22 cellular contexts compared by ENCODE assay signal in the genomic region with DNA sequence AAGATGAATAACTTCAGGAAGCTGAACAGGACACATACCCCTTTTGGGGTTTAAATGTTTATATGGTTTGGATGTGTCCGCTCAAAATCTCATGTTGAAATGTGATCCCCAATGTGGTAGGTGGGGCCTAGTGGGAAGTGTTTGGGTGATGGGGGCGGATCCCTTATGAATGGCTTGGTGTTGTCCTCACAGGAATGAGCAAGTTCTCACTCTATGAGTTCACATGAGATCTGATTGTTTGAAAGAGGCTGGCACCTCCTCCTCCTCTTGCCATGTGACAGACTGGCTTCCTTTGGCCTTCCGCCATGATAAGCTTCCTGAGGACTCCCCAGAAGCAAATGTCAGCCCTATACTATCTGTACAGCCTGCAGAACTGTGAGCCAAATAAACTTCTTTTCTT.
A peak's percentile ranks its signal among the peaks of the same experiment; 100 is the strongest.
DNase-seq lines count a peak whose midpoint lies in the region; ATAC-seq and TF ChIP-seq lines count a peak whose summit lies in the region.
"Had no signal": no experiment of that assay in that cellular context is flagged by ENCODE, and none has a peak within 500 bp of the region (broad histone marks: within the 10 kb centered on the region; RNA-seq: fewer than 3 reads in every experiment).

No MANE protein-coding gene starts in this region.

- H3K9ac ChIP-seq in IMR-90 (ENCODE audit: low read depth, low read length): no peak overlapping the region

- DNase-seq in Daoy (ENCODE audit: low read depth): peak; percentile 29
- DNase-seq in IMR-90: peak; percentile 13
- peak; percentile 68 for DNase-seq in amniotic epithelial cell (ENCODE audit: low read depth)
- DNase-seq in left kidney (ENCODE audit: low read depth, low spot score): peak; percentile 18
- no peak for DNase-seq in GDM1 (lab: John Stamatoyannopoulos, UW)
- DNase-seq in NCI-H2227 (lab: John Stamatoyannopoulos, UW; ENCODE audit: unreplicated experiment): no peak
- DNase-seq in NCI-H2171 treated with DMSO at 0.1 percent for 48 hours (lab: John Stamatoyannopoulos, UW): no peak
- DNase-seq: activated CD4-positive, alpha-beta T cell treated with anti-CD3 and anti-CD28 coated beads for 36 hours; activated T-cell treated with anti-CD3 and anti-CD28 coated beads for 4 hours; anterior cingulate cortex; cortex of kidney; gastrocnemius medialis; left cardiac atrium; naive B cell; NCI-H2029 treated with DMSO at 0.1 percent for 48 hours; stimulated activated naive CD8-positive, alpha-beta T cell treated with anti-CD3 and anti-CD28 coated beads, Interleukin-15, amount 100 ng/mL, for 72 hours; thyroid gland had no signal

- no peak overlapping the region for H2AFZ ChIP-seq in IMR-90 (replicated peaks; ENCODE audit: low read length, poor library complexity)

- no peak overlapping the region for H3K4me2 ChIP-seq in IMR-90 (ENCODE audit: low read depth, low read length)

- H2AK9ac ChIP-seq in IMR-90 (replicated peaks; ENCODE audit: low read depth, low read length, poor library complexity): no peak overlapping the region

- H3K9me3 ChIP-seq in IMR-90 (ENCODE audit: control insufficient read depth, insufficient read depth, low read length): no peaks in the 10 kb centered on the region
- H3K9me3 ChIP-seq: esophagus muscularis mucosa, gastrocnemius medialis, thyroid gland had no signal

- no TSS peak for BruUV-seq in IMR-90 (replicated peaks; lab: Mats Ljungman, UMichigan)

- no peak overlapping the region for H4K5ac ChIP-seq in IMR-90 (ENCODE audit: low read depth, low read length)

- no peak for TF ChIP-seq RAD21 in IMR-90 (IDR thresholded peaks at IDR 0.05; ENCODE audit: low read length)

- POLR2A ChIA-PET in IMR-90 (lab: Charles Lee; ENCODE audit: unreplicated experiment): no interaction called here

- no CpG with 5 or more reads among the region's 3 CpGs for WGBS in IMR-90 (ENCODE audit: extremely low coverage in 2 of 2, insufficient read length in 1 of 2), 2 experiments

- H3K79me1 ChIP-seq in IMR-90 (ENCODE audit: low read depth in 1 of 2, low read length in 2 of 2): no peaks in the 10 kb centered on the region

- H4K91ac ChIP-seq in IMR-90 (ENCODE audit: insufficient read depth, low read depth, low read length): no peak overlapping the region

- no peak overlapping the region for H3K27ac ChIP-seq in IMR-90 (ENCODE audit: insufficient read depth, low read length)
- H3K27ac ChIP-seq: cardiac muscle cell, esophagus muscularis mucosa, gastrocnemius medialis, HL-60, thyroid gland had no signal

- no peak overlapping the region for H2BK15ac ChIP-seq in IMR-90 (ENCODE audit: low read depth, low read length)

- no peak overlapping the region for H4K8ac ChIP-seq in IMR-90 (ENCODE audit: low read depth in 2 of 2, low read length in 2 of 2)

- CTCF ChIA-PET in IMR-90 (lab: Yijun Ruan, JAX): interaction anchor here (1.8 kb wide), 1 partner anchor 294 kb away, joined by 7 read pairs; no protein-coding TSS in a partner anchor

- H2BK5ac ChIP-seq in IMR-90 (ENCODE audit: low read depth, low read length, poor library complexity, severe bottlenecking): no peak overlapping the region

- peaks cover 3% of the 10 kb centered on the region for H3K27me3 ChIP-seq in IMR-90 (ENCODE audit: control insufficient read depth, insufficient read depth, low read length)
- H3K27me3 ChIP-seq: cardiac muscle cell, esophagus muscularis mucosa, gastrocnemius medialis, thyroid gland had no signal

- no peak overlapping the region for H2AK5ac ChIP-seq in IMR-90 (ENCODE audit: low read depth, low read length)

- no peak for TF ChIP-seq POLR2A in IMR-90 (IDR thresholded peaks at IDR 0.05; ENCODE audit: low read depth, low read length)

- no peaks in the 10 kb centered on the region for H3K36me3 ChIP-seq in IMR-90 (ENCODE audit: control insufficient read depth, insufficient read depth, low read length)
- H3K36me3 ChIP-seq: cardiac muscle cell, esophagus muscularis mucosa, gastrocnemius medialis, thyroid gland had no signal

- TF ChIP-seq CTCF in IMR-90 (conservative IDR thresholded peaks at IDR 0.05; ENCODE audit: low read depth, low read length): no peak

- H3K23ac ChIP-seq in IMR-90 (ENCODE audit: low read depth, low read length): no peak overlapping the region

- no peak overlapping the region for H3K56ac ChIP-seq in IMR-90 (ENCODE audit: extremely low read depth, insufficient read depth, low read length)

- H2BK20ac ChIP-seq in IMR-90 (ENCODE audit: low read depth, low read length): no peak overlapping the region

- H3K14ac ChIP-seq in IMR-90 (replicated peaks; ENCODE audit: low read depth, low read length): no peak overlapping the region

- H2BK120ac ChIP-seq in IMR-90 (ENCODE audit: low read depth, low read length): no peak overlapping the region

- no peak overlapping the region for H3K4ac ChIP-seq in IMR-90 (ENCODE audit: low read depth, low read length)

- H3K4me1 ChIP-seq in IMR-90 (ENCODE audit: control insufficient read depth, insufficient read depth, low read length): peaks cover 7% of the 10 kb centered on the region
- H3K4me1 ChIP-seq: esophagus muscularis mucosa, gastrocnemius medialis, thyroid gland had no signal

- intact Hi-C loops in IMR-90 (cut with micrococcal nuclease): loop anchor here (10.0 kb wide), 1 partner anchor 469 kb away; no protein-coding TSS in a partner anchor

- no peak overlapping the region for H3K4me3 ChIP-seq in IMR-90 (ENCODE audit: insufficient read depth, low read depth, low read length)
- H3K4me3 ChIP-seq: cardiac muscle cell, esophagus muscularis mucosa, gastrocnemius medialis, thyroid gland had no signal

- dilution Hi-C loops in IMR-90 (cut with HindIII; ENCODE audit: low sequenced_read_pairs, unreplicated experiment): loop anchor here (25.0 kb wide), 1 partner anchor 286 kb away; no protein-coding TSS in a partner anchor

- no peaks in the 10 kb centered on the region for H3K9me1 ChIP-seq in IMR-90 (ENCODE audit: insufficient read depth, low read length)

- ATAC-seq in IMR-90 (ENCODE audit: low read depth): peak; percentile 15
- ATAC-seq: activated CD4-positive, alpha-beta T cell treated with anti-CD3 and anti-CD28 coated beads for 36 hours; activated naive CD4-positive, alpha-beta T cell treated with anti-CD3 and anti-CD28 coated beads, Interleukin-2, amount 50 U/mL, for 72 hours; gastrocnemius medialis; left cardiac atrium; SK-N-SH treated with all-trans-retinoic acid at 6 μM for 48 hours; stimulated activated naive CD8-positive, alpha-beta T cell treated with anti-CD3 and anti-CD28 coated beads, Interleukin-15, amount 100 ng/mL, for 72 hours had no signal

- H3K18ac ChIP-seq in IMR-90 (ENCODE audit: low read depth, low read length): no peak overlapping the region

- no peaks in the 10 kb centered on the region for H4K20me1 ChIP-seq in IMR-90 (ENCODE audit: insufficient read depth, low read length)

- in situ Hi-C loops in IMR-90 (cut with MboI; ENCODE audit: low sequenced_read_pairs): no loop called here

TF ChIP-seq in IMR-90, 13 proteins besides CTCF, POLR2A, EP300 and RAD21:
- TF ChIP-seq CEBPB (IDR thresholded peaks at IDR 0.05; ENCODE audit: low read depth, low read length) (no peak), RCOR1 (IDR thresholded peaks at IDR 0.05; ENCODE audit: insufficient replicate concordance, low read length) (no peak), MAZ (IDR thresholded peaks at IDR 0.05; ENCODE audit: borderline replicate concordance, low read depth, low read length) (no peak), BHLHE40 (IDR thresholded peaks at IDR 0.05; ENCODE audit: low read depth, low read length) (no peak), NFE2L2 (IDR thresholded peaks at IDR 0.05; ENCODE audit: low read depth, low read length) (no peak), RFX5 (IDR thresholded peaks at IDR 0.05; ENCODE audit: low read depth, low read length) (no peak), FOS (IDR thresholded peaks at IDR 0.05; ENCODE audit: low read depth, low read length) (no peak), MAFK (IDR thresholded peaks at IDR 0.05; ENCODE audit: low read depth, low read length) (no peak)
- TF ChIP-seq, protein P1, sequence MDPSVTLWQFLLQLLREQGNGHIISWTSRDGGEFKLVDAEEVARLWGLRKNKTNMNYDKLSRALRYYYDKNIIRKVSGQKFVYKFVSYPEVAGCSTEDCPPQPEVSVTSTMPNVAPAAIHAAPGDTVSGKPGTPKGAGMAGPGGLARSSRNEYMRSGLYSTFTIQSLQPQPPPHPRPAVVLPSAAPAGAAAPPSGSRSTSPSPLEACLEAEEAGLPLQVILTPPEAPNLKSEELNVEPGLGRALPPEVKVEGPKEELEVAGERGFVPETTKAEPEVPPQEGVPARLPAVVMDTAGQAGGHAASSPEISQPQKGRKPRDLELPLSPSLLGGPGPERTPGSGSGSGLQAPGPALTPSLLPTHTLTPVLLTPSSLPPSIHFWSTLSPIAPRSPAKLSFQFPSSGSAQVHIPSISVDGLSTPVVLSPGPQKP (IDR thresholded peaks at IDR 0.05; ENCODE audit: borderline replicate concordance, low read depth, low read length): no peak
- TF ChIP-seq, protein P2, sequence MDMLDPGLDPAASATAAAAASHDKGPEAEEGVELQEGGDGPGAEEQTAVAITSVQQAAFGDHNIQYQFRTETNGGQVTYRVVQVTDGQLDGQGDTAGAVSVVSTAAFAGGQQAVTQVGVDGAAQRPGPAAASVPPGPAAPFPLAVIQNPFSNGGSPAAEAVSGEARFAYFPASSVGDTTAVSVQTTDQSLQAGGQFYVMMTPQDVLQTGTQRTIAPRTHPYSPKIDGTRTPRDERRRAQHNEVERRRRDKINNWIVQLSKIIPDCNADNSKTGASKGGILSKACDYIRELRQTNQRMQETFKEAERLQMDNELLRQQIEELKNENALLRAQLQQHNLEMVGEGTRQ (IDR thresholded peaks at IDR 0.05; ENCODE audit: low read depth, low read length): no peak

Comparison
In these comparisons a context has a peak if more than half of its experiments do, and no peak if none do; other contexts are left out.
1. DNase-seq: peak in Daoy (single experiment), IMR-90 (single experiment), amniotic epithelial cell (single experiment) and left kidney (single experiment); none in GDM1 (single experiment), NCI-H2227 (single experiment) and NCI-H2171 treated with DMSO at 0.1 percent for 48 hours (single experiment).